ENCODE assay signal across 27 cellular contexts in genomic region chr13:66003558-66003957, GRCh38.
"Had no signal": no experiment of that assay in that cellular context is flagged by ENCODE, and none has a peak within 500 bp of the region (broad histone marks: within the 10 kb centered on the region; RNA-seq: fewer than 3 reads in every experiment).

No MANE protein-coding gene starts in this region.

- ATAC-seq: activated CD8-positive, alpha-beta T cell treated with anti-CD3 and anti-CD28 coated beads for 36 hours; activated naive CD8-positive, alpha-beta T cell treated with anti-CD3 and anti-CD28 coated beads, Interleukin-2, amount 50 U/mL, for 24 hours; activated T-cell treated with anti-CD3 and anti-CD28 coated beads, Interleukin-2, amount 50 U/mL, for 4 hours; activated T-cell treated with anti-CD3 and anti-CD28 coated beads, Interleukin-2, amount 50 U/mL, for 72 hours; body of pancreas had no signal

- DNase-seq: activated B cell treated with CpG ODN at 0.5 μM for 24 hours; activated CD4-positive, alpha-beta memory T cell treated with anti-CD3 and anti-CD28 coated beads for 36 hours; activated CD4-positive, alpha-beta T cell treated with anti-CD3 and anti-CD28 coated beads for 4 hours; activated CD4-positive, alpha-beta T cell treated with anti-CD3 and anti-CD28 coated beads, Interleukin-2, amount 10 ng/mL, durations not matched to agents 24 days and 14 days; activated CD4-positive, alpha-beta T cell treated with anti-CD3 and anti-CD28 coated beads, Interleukin-2, amount 50 U/mL, for 1 hour; activated CD4-positive, alpha-beta T cell treated with anti-CD3 and anti-CD28 coated beads, Interleukin-2, amount 50 U/mL, for 4 hours; activated CD4-positive, CD25-positive, alpha-beta regulatory T cell treated with anti-CD3 and anti-CD28 coated beads, Interleukin-2, amount 50 U/mL, for 72 hours; activated CD8-positive, alpha-beta memory T cell treated with anti-CD3 and anti-CD28 coated beads, Interleukin-2, amount 50 U/mL, for 4 hours; activated CD8-positive, alpha-beta T cell treated with anti-CD3 and anti-CD28 coated beads for 36 hours; activated effector memory CD4-positive, alpha-beta T cell treated with Interleukin-2 at 50 U/mL for 16 hours; activated gamma-delta T cell; activated naive CD4-positive, alpha-beta T cell treated with anti-CD3 and anti-CD28 coated beads, Interleukin-2, amount 10 ng/mL, durations not matched to agents 7 days and 5 days; activated naive CD4-positive, alpha-beta T cell treated with Interleukin-2 at 50 U/mL for 16 hours; activated naive CD8-positive, alpha-beta T cell treated with anti-CD3 and anti-CD28 coated beads, Interleukin-2, amount 10 ng/mL, durations not matched to agents 7 days and 5 days; activated naive CD8-positive, alpha-beta T cell treated with anti-CD3 and anti-CD28 coated beads, Interleukin-2, amount 50 U/mL, for 24 hours; activated T-cell treated with anti-CD3 and anti-CD28 coated beads for 4 hours; activated T-cell treated with anti-CD3 and anti-CD28 coated beads, Interleukin-2, amount 50 U/mL, for 1 hour; activated T-cell treated with anti-CD3 and anti-CD28 coated beads, Interleukin-2, amount 50 U/mL, for 4 hours; activated T-cell treated with anti-CD3 and anti-CD28 coated beads, Interleukin-2, amount 50 U/mL, for 72 hours; amniotic stem cell; aorta; body of pancreas; brain microvascular endothelial cell; central memory CD4-positive, alpha-beta T cell; T-helper 1 cell; T-helper 2 cell; T-helper 9 cell had no signal
